ENCODE assay signal across 8 cellular contexts in the genomic region with DNA sequence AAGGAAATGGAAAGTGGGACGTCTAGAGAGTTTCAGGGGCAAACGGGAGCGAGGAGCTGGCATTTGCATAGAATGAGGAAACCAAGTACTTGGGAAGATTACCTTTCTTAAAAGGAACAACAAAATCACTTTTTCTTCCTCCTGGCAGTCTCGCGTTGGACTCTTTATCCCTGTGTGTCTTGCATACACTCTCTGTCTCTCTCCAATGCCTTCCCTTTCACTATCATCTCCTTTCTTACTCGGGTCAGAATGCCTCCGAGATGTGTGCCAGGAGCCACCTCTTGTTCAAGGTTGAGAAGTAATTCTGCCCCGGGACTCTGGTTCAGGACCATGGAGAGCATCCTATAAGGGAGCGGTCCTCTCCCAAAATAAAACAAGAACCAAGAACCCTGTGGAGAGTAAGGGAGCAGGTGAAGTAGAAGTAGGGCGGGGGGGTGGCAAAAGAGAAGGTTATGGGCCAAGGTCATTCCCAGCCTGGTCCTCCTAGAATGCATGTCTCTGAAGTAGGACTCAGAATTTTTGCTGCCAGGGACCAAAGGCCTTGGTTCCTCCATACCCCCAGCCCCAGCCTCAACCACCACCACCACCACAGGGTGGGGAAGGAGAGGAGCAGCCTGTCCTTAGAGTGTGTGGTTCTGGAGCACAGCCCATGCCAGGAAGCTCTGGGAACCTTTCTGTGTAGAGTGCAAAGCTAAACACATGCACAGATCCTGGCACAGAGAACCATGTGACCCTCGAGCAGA.
DNase-seq lines count a peak whose midpoint lies in the region; ATAC-seq and TF ChIP-seq lines count a peak whose summit lies in the region.

No MANE protein-coding gene starts in this region.

- H3K4me1 ChIP-seq in upper lobe of right lung: no peaks in the 10 kb centered on the region

- no peaks in the 10 kb centered on the region for H3K36me3 ChIP-seq in upper lobe of right lung

- peak; percentile 32 for ATAC-seq in upper lobe of right lung
- ATAC-seq in GM19328 (IDR thresholded peaks at IDR 0.05; ENCODE audit: unreplicated experiment): no peak
- ATAC-seq in GM21515 (IDR thresholded peaks at IDR 0.05; ENCODE audit: unreplicated experiment): no peak

- POLR2A ChIA-PET in RWPE1 (lab: Yijun Ruan, JAX; ENCODE audit: low non-redundant PET): no interaction called here

- no peak overlapping the region for H3K27ac ChIP-seq in RWPE1
- no peak overlapping the region for H3K27ac ChIP-seq in upper lobe of right lung

- TF ChIP-seq CTCF in RWPE1 (conservative IDR thresholded peaks at IDR 0.05; ENCODE audit: low read depth) (no peak), upper lobe of right lung (IDR thresholded peaks at IDR 0.05) (no peak)

- intact Hi-C loops in upper lobe of right lung (cut with DNase I): no loop called here

- no peaks in the 10 kb centered on the region for H3K9me3 ChIP-seq in upper lobe of right lung

- CTCF ChIA-PET in RWPE1 (lab: Yijun Ruan, JAX): interaction anchor here (0.6 to 7.4 kb wide), 7 partner anchors 21 to 124 kb away, joined by 3 to 106 read pairs (median 4); a partner anchor contains a TSS

- peaks cover 34% of the 10 kb centered on the region for H3K27me3 ChIP-seq in upper lobe of right lung

- DNase-seq in stimulated activated CD4-positive, alpha-beta T cell treated with anti-CD3 and anti-CD28 coated beads, Interleukin-1b, Interleukin-23, amount 100 ng/mL, for 48 hours: peak; percentile 9
- no peak for DNase-seq in stimulated activated CD4-positive, alpha-beta T cell treated with anti-CD3 and anti-CD28 coated beads, Interleukin-4, amount 100 ng/mL, for 4 hours
- DNase-seq in RWPE1 (ENCODE audit: low spot score) (peak; percentile 88), fibroblast of peridontal ligament (ENCODE audit: extremely low read depth) (peak; percentile 47), upper lobe of right lung (no peak), T-helper 9 cell (no peak)

- H3K4me3 ChIP-seq in upper lobe of right lung: no peak overlapping the region

Comparison
In these comparisons a context has a peak if more than half of its experiments do, and no peak if none do; other contexts are left out.
1. DNase-seq: peak in stimulated activated CD4-positive, alpha-beta T cell treated with anti-CD3 and anti-CD28 coated beads, Interleukin-1b, Interleukin-23, amount 100 ng/mL, for 48 hours (single experiment), RWPE1 (single experiment) and fibroblast of peridontal ligament (single experiment); none in stimulated activated CD4-positive, alpha-beta T cell treated with anti-CD3 and anti-CD28 coated beads, Interleukin-4, amount 100 ng/mL, for 4 hours (0 of 2), upper lobe of right lung (single experiment) and T-helper 9 cell (single experiment).